Comparison of ENCODE assay signal across 2 cellular contexts in the genomic region with DNA sequence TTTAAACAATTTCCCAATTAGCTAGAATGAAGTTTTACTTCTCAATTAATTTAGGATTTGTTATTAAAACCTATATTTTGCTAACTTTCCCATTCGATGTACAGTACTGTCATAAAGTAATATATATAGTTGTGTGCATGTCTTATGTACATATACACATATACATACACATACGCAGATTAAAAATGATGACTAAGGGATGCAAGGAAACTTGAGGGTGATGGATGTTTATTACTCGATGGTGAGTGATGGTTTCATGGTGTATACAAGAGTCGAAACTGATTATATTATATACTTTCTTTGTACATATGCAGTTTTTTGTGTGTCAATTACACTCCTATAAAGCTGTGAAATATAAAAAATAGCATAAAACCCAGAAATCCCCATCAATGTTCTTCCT.
A peak's percentile ranks its signal among the peaks of the same experiment; 100 is the strongest.
TF ChIP-seq lines count a peak whose summit lies in the region.

No MANE protein-coding gene starts in this region.

TF ChIP-seq in HepG2, 621 proteins besides CTCF, POLR2A, EP300 and RAD21:
- peak; percentile 60 to 61 for TF ChIP-seq MAFK (conservative IDR thresholded peaks at IDR 0.05 in 1 of 2, IDR thresholded peaks at IDR 0.05 in 1 of 2; ENCODE audit: low read length in 2 of 2)
- TF ChIP-seq ZNF510 (CRISPR knock-in tag; IDR thresholded peaks at IDR 0.05; ENCODE audit: low read depth), result no peak

TF ChIP-seq in K562, 482 proteins besides CTCF, POLR2A, EP300 and RAD21:
- no peak for TF ChIP-seq HDAC8 (tag; IDR thresholded peaks at IDR 0.05)
- 0 out of 2 replicates have a peak, but pooled peaks have one; percentile 13 for TF ChIP-seq ZNF316 (IDR thresholded peaks at IDR 0.05)
- TF ChIP-seq TCF7 (IDR thresholded peaks at IDR 0.05; ENCODE audit: borderline replicate concordance), result no peak
- no peak for TF ChIP-seq ZNF507 (tag; conservative IDR thresholded peaks at IDR 0.05)
- TF ChIP-seq TRIM25 (IDR thresholded peaks at IDR 0.05; ENCODE audit: borderline replicate concordance), result no peak
- no peak for TF ChIP-seq LCOR (CRISPR knock-in tag; IDR thresholded peaks at IDR 0.05)
- TF ChIP-seq C11orf30 (IDR thresholded peaks at IDR 0.05; ENCODE audit: low read depth), result peak; percentile 16; the same call in 1 of the 2 replicates
- no peak for TF ChIP-seq STAG1 (CRISPR knock-in tag; IDR thresholded peaks at IDR 0.05; ENCODE audit: borderline replicate concordance)
- no peak for TF ChIP-seq NCOA1 (IDR thresholded peaks at IDR 0.05; ENCODE audit: low read depth)
TF ChIP-seq in K562: peak in this region for 2.
